Comparison of ENCODE assay signal across 29 cellular contexts in genomic region chr20:9629821-9630220, GRCh38.
"Had no signal": no experiment of that assay in that cellular context is flagged by ENCODE, and none has a peak within 500 bp of the region (broad histone marks: within the 10 kb centered on the region; RNA-seq: fewer than 3 reads in every experiment).

No MANE protein-coding gene starts in this region.

- H3K4me3 Mint-ChIP-seq: activated B cell treated with CpG ODN at 0.5 μM for 24 hours; activated CD4-positive, alpha-beta T cell treated with anti-CD3 and anti-CD28 coated beads, Interleukin-2, amount 10 ng/mL, durations not matched to agents 24 days and 14 days; activated CD8-positive, alpha-beta memory T cell treated with anti-CD3 and anti-CD28 coated beads, Interleukin-2, amount 10 ng/mL, durations not matched to agents 7 days and 5 days; activated naive CD4-positive, alpha-beta T cell treated with anti-CD3 and anti-CD28 coated beads, Interleukin-2, amount 50 U/mL, for 24 hours; activated T-cell treated with anti-CD3 and anti-CD28 coated beads, Interleukin-2, amount 50 U/mL, for 24 hours; activated T-helper 1 cell treated with anti-CD3 and anti-CD28 coated beads, Interleukin-12 subunit alpha, Interleukin-12 subunit beta, Interleukin-2, Interleukin-4 antibody, amounts not matched to agents 30 ng/mL and 10 ng/mL and 1 ng/mL, durations not matched to agents 14 hours and 24 hours and 36 hours; T-helper 1 cell treated with Interleukin-12 subunit alpha and Interleukin-12 subunit beta and Interleukin-4 antibody, amounts not matched to agents 30 μg/mL and 1 μg/mL, for 36 hours had no signal

- H3K36me3 Mint-ChIP-seq: activated CD8-positive, alpha-beta memory T cell treated with anti-CD3 and anti-CD28 coated beads, Interleukin-2, amount 10 ng/mL, durations not matched to agents 7 days and 5 days; activated naive CD4-positive, alpha-beta T cell treated with anti-CD3 and anti-CD28 coated beads, Interleukin-2, amount 50 U/mL, for 24 hours had no signal

- H3K36me3 ChIP-seq: ascending aorta had no signal

- H3K27ac Mint-ChIP-seq: activated B cell treated with CpG ODN at 0.5 μM for 24 hours; activated CD4-positive, alpha-beta T cell treated with anti-CD3 and anti-CD28 coated beads, Interleukin-2, amount 10 ng/mL, durations not matched to agents 24 days and 14 days; activated CD8-positive, alpha-beta memory T cell treated with anti-CD3 and anti-CD28 coated beads, Interleukin-2, amount 10 ng/mL, durations not matched to agents 7 days and 5 days; activated naive CD4-positive, alpha-beta T cell treated with anti-CD3 and anti-CD28 coated beads, Interleukin-2, amount 50 U/mL, for 24 hours; activated T-cell treated with anti-CD3 and anti-CD28 coated beads, Interleukin-2, amount 50 U/mL, for 24 hours; activated T-helper 1 cell treated with anti-CD3 and anti-CD28 coated beads, Interleukin-12 subunit alpha, Interleukin-12 subunit beta, Interleukin-2, Interleukin-4 antibody, amounts not matched to agents 30 ng/mL and 10 ng/mL and 1 ng/mL, durations not matched to agents 14 hours and 24 hours and 36 hours; T-helper 1 cell treated with Interleukin-12 subunit alpha and Interleukin-12 subunit beta and Interleukin-4 antibody, amounts not matched to agents 30 μg/mL and 1 μg/mL, for 36 hours had no signal

- H3K4me1 Mint-ChIP-seq: activated B cell treated with CpG ODN at 0.5 μM for 24 hours; activated CD4-positive, alpha-beta T cell treated with anti-CD3 and anti-CD28 coated beads, Interleukin-2, amount 10 ng/mL, durations not matched to agents 24 days and 14 days; activated CD8-positive, alpha-beta memory T cell treated with anti-CD3 and anti-CD28 coated beads, Interleukin-2, amount 10 ng/mL, durations not matched to agents 7 days and 5 days; activated naive CD4-positive, alpha-beta T cell treated with anti-CD3 and anti-CD28 coated beads, Interleukin-2, amount 50 U/mL, for 24 hours had no signal

- ATAC-seq: activated CD8-positive, alpha-beta memory T cell treated with anti-CD3 and anti-CD28 coated beads, Interleukin-2, amount 10 ng/mL, durations not matched to agents 7 days and 5 days; body of pancreas; Panc1; Right ventricle myocardium inferior had no signal

- H3K27ac ChIP-seq: ascending aorta, body of pancreas had no signal

- H3K9me3 Mint-ChIP-seq: activated B cell treated with CpG ODN at 0.5 μM for 24 hours; activated CD4-positive, alpha-beta T cell treated with anti-CD3 and anti-CD28 coated beads, Interleukin-2, amount 10 ng/mL, durations not matched to agents 24 days and 14 days; activated naive CD4-positive, alpha-beta T cell treated with anti-CD3 and anti-CD28 coated beads, Interleukin-2, amount 50 U/mL, for 24 hours; activated T-cell treated with anti-CD3 and anti-CD28 coated beads, Interleukin-2, amount 50 U/mL, for 24 hours; activated T-helper 1 cell treated with anti-CD3 and anti-CD28 coated beads, Interleukin-12 subunit alpha, Interleukin-12 subunit beta, Interleukin-2, Interleukin-4 antibody, amounts not matched to agents 30 ng/mL and 10 ng/mL and 1 ng/mL, durations not matched to agents 14 hours and 24 hours and 36 hours; T-helper 1 cell treated with Interleukin-12 subunit alpha and Interleukin-12 subunit beta and Interleukin-4 antibody, amounts not matched to agents 30 μg/mL and 1 μg/mL, for 36 hours had no signal

- H3K4me1 ChIP-seq: ascending aorta, body of pancreas had no signal

- H3K4me3 ChIP-seq: ascending aorta, body of pancreas had no signal

- H3K27me3 Mint-ChIP-seq: activated CD4-positive, alpha-beta T cell treated with anti-CD3 and anti-CD28 coated beads, Interleukin-2, amount 10 ng/mL, durations not matched to agents 24 days and 14 days; activated CD8-positive, alpha-beta memory T cell treated with anti-CD3 and anti-CD28 coated beads, Interleukin-2, amount 10 ng/mL, durations not matched to agents 7 days and 5 days; activated naive CD4-positive, alpha-beta T cell treated with anti-CD3 and anti-CD28 coated beads, Interleukin-2, amount 50 U/mL, for 24 hours; activated T-cell treated with anti-CD3 and anti-CD28 coated beads, Interleukin-2, amount 50 U/mL, for 24 hours had no signal

- H3K9me3 ChIP-seq: ascending aorta, body of pancreas had no signal

- DNase-seq: activated B cell treated with CpG ODN at 0.5 μM for 24 hours; activated CD4-positive, alpha-beta T cell treated with anti-CD3 and anti-CD28 coated beads for 1 hour; activated CD4-positive, alpha-beta T cell treated with anti-CD3 and anti-CD28 coated beads, Interleukin-2, amount 10 ng/mL, durations not matched to agents 24 days and 14 days; activated CD4-positive, alpha-beta T cell treated with anti-CD3 and anti-CD28 coated beads, Interleukin-2, amount 50 U/mL, for 48 hours; activated CD8-positive, alpha-beta memory T cell treated with anti-CD3 and anti-CD28 coated beads, Interleukin-2, amount 10 ng/mL, durations not matched to agents 7 days and 5 days; activated effector memory CD4-positive, alpha-beta T cell treated with Interleukin-2 at 50 U/mL for 16 hours; activated naive CD4-positive, alpha-beta T cell; activated T-cell treated with anti-CD3 and anti-CD28 coated beads, Interleukin-2, amount 50 U/mL, for 24 hours; body of pancreas; central memory CD4-positive, alpha-beta T cell; IMR-90; Kasumi-1; KBM-7; NCI-H1105; NCI-H1436; NCI-H1694 treated with DMSO at 0.1 percent for 48 hours; NCI-H2029 treated with DMSO at 0.1 percent for 48 hours; NCI-H345; NCI-H510A treated with DMSO at 0.1 percent for 48 hours; NCI-H69; NK-92 treated with Interleukin-12 subunit alpha and Interleukin-12 subunit beta, amount 100 ng/mL, for 24 hours; OCI-M1; RPMI8226 had no signal
